ENCODE assay signal across 1 cellular context in genomic region chr6:156853733-156854132, GRCh38.
TF ChIP-seq lines count a peak whose summit lies in the region.

No MANE protein-coding gene starts in this region.

TF ChIP-seq in HEK293, 187 proteins besides CTCF, POLR2A, EP300 and RAD21 (continued from another document):
- TF ChIP-seq ZNF518A (tag by site-specific recombination; conservative IDR thresholded peaks at IDR 0.05; ENCODE audit: low read depth) (no peak), ZNF664 (tag by site-specific recombination; IDR thresholded peaks at IDR 0.05) (peak; percentile 75), KLF10 (tag by site-specific recombination; IDR thresholded peaks at IDR 0.05) (no peak), RBAK (tag by site-specific recombination; IDR thresholded peaks at IDR 0.05) (no peak), ZSCAN5A (tag by site-specific recombination; IDR thresholded peaks at IDR 0.05) (no peak)
- TF ChIP-seq, protein P1, sequence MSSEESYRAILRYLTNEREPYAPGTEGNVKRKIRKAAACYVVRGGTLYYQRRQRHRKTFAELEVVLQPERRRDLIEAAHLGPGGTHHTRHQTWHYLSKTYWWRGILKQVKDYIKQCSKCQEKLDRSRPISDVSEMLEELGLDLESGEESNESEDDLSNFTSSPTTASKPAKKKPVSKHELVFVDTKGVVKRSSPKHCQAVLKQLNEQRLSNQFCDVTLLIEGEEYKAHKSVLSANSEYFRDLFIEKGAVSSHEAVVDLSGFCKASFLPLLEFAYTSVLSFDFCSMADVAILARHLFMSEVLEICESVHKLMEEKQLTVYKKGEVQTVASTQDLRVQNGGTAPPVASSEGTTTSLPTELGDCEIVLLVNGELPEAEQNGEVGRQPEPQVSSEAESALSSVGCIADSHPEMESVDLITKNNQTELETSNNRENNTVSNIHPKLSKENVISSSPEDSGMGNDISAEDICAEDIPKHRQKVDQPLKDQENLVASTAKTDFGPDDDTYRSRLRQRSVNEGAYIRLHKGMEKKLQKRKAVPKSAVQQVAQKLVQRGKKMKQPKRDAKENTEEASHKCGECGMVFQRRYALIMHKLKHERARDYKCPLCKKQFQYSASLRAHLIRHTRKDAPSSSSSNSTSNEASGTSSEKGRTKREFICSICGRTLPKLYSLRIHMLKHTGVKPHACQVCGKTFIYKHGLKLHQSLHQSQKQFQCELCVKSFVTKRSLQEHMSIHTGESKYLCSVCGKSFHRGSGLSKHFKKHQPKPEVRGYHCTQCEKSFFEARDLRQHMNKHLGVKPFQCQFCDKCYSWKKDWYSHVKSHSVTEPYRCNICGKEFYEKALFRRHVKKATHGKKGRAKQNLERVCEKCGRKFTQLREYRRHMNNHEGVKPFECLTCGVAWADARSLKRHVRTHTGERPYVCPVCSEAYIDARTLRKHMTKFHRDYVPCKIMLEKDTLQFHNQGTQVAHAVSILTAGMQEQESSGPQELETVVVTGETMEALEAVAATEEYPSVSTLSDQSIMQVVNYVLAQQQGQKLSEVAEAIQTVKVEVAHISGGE (tag by site-specific recombination; conservative IDR thresholded peaks at IDR 0.05; ENCODE audit: low read depth) = no peak
